Comparison of ENCODE assay signal across 12 cellular contexts in the genomic region with DNA sequence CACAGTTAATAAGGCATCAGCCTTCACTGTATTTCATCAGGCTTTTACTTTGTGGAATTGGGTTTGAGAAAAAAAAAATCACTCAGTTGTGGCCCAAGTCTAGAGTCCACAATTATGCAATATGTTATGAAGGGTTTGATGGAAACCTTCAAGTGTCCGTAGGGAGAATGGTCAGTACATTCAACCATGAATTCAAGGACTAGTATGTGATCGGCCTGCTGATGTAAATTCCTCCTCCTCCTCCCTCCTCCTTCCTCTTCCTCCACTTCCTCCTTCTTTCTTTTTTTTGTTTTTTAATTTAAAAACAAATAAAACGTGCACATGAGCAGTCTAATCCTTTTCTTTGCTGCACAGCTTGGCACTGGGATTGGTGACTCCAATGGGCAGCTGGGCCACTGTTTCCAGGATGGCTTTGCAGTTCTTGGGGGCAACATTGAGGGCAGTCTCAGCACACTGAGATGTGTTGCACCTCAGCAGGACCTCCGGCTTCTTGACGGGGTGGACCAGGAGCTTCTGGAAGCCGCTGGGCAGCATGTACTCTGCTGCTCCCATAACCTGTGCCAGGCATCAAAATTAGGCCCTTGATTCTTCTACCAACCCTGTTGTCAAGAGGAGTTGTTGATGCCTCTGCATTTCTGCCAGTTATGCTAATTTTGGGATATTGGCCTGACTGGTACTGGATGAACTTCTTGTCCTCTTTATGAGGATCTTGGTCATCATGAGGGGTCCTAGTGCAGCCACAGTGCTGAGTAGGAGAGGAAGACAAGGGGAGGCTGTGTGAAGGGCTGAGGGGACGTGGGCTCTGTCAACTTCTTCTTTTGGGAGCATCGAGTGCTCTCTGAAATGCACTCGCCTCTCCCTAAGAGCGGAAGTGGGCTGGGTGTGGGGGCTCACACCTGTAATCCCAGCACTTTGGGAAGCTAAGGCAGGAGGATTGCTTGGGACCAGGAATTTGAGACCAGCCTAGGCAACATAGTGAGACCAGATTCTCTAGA. TPM values are rescaled to one million over a fixed set of nuclear protein-coding genes. Genes with fewer than 3 reads are reported as not detected.
DNase-seq lines count a peak whose midpoint lies in the region; ATAC-seq and TF ChIP-seq lines count a peak whose summit lies in the region.
"Had no signal": no experiment of that assay in that cellular context is flagged by ENCODE, and none has a peak within 500 bp of the region (broad histone marks: within the 10 kb centered on the region; RNA-seq: fewer than 3 reads in every experiment).

No MANE protein-coding gene starts in this region.

- H3K4me2 ChIP-seq in BLaER1 (peak overlapping the region; percentile 92), SU-DHL-6 (ENCODE audit: low read depth, low read length, poor library complexity, severe bottlenecking) (peak overlapping the region; percentile 49)

- H3K27ac ChIP-seq in BLaER1 (peak overlapping the region; percentile 94), SU-DHL-6 (ENCODE audit: low read depth, low read length) (peak overlapping the region; percentile 72), heart left ventricle (peak overlapping the region in 10 of 12 donors; percentile 3 to 80 (median 50))
- H3K27ac ChIP-seq: foreskin keratinocyte had no signal

- no peaks in the 10 kb centered on the region for H3K79me2 ChIP-seq in SU-DHL-6 (ENCODE audit: insufficient read depth, low read length)

- TF ChIP-seq CTCF in SU-DHL-6 (IDR thresholded peaks at IDR 0.05; ENCODE audit: insufficient read depth, low read length, poor library complexity, severe bottlenecking) = no peak
- no peak for TF ChIP-seq CTCF in heart left ventricle (IDR thresholded peaks at IDR 0.05)

- no peaks in the 10 kb centered on the region for H3K9me2 ChIP-seq in SU-DHL-6 (replicated peaks; ENCODE audit: insufficient read depth, low read length)

- TF ChIP-seq POLR2A in heart left ventricle (IDR thresholded peaks at IDR 0.05) = no peak

- DNase-seq in heart left ventricle (no peak), NCI-H1092 (lab: John Stamatoyannopoulos, UW) (no peak), AG20443 (ENCODE audit: low spot score) (no peak), NK-92 (lab: John Stamatoyannopoulos, UW; ENCODE audit: unreplicated experiment) (no peak), NCI-H1417 (lab: John Stamatoyannopoulos, UW) (no peak)
- DNase-seq: foreskin keratinocyte, KG1, NCI-H524 treated with DMSO at 0.1 percent for 48 hours had no signal

- WGBS in heart left ventricle, 4 donors = 79 to 85% (median 82%) methylated on average over 10 of the region's 10 CpGs

- no peaks in the 10 kb centered on the region for H3K27me3 ChIP-seq in BLaER1
- H3K27me3 ChIP-seq in SU-DHL-6 (ENCODE audit: low read length) = no peaks in the 10 kb centered on the region
- H3K27me3 ChIP-seq in heart left ventricle = no peaks in the 10 kb centered on the region

- ATAC-seq in GM18502 (IDR thresholded peaks at IDR 0.05; ENCODE audit: poor library complexity, unreplicated experiment) (peak; percentile 13), heart left ventricle (peak in 3 of 4 donors; percentile 31 to 55 (median 45))
- ATAC-seq: foreskin keratinocyte had no signal

- intact Hi-C loops in heart left ventricle (cut with DNase I) = loop anchor here in 1 of 10 donors (10.0 kb wide), 1 partner anchor 57 kb away; no protein-coding TSS in a partner anchor

- H3K4me1 ChIP-seq in BLaER1 (peaks cover 68% of the 10 kb centered on the region), heart left ventricle (peaks cover 0 to 64% (median 11%) of the 10 kb centered on the region in 12 donors)
- H3K4me1 ChIP-seq: foreskin keratinocyte had no signal

- peaks cover 13% of the 10 kb centered on the region; the same call in 1 of the 2 replicates for H3F3A ChIP-seq in SU-DHL-6 (ENCODE audit: insufficient read depth)

- peak overlapping the region; percentile 29 for H2AFZ ChIP-seq in SU-DHL-6 (ENCODE audit: low read depth, low read length, severe bottlenecking)

- no peaks in the 10 kb centered on the region for H3K36me3 ChIP-seq in BLaER1
- H3K36me3 ChIP-seq in SU-DHL-6 (ENCODE audit: low read length) = no peaks in the 10 kb centered on the region
- H3K36me3 ChIP-seq in heart left ventricle = no peaks in the 10 kb centered on the region

- H4K20me1 ChIP-seq in BLaER1 (no peaks in the 10 kb centered on the region), SU-DHL-6 (ENCODE audit: low read depth, low read length) (no peaks in the 10 kb centered on the region)

- H3K9me3 ChIP-seq in BLaER1 = no peaks in the 10 kb centered on the region
- no peaks in the 10 kb centered on the region for H3K9me3 ChIP-seq in SU-DHL-6 (ENCODE audit: insufficient read depth, low read length)
- no peaks in the 10 kb centered on the region for H3K9me3 ChIP-seq in heart left ventricle

- H3K4me3 ChIP-seq in BLaER1 (no peak overlapping the region), SU-DHL-6 (ENCODE audit: insufficient read depth, low read length, poor library complexity, severe bottlenecking) (no peak overlapping the region), heart left ventricle (no peak overlapping the region)

- H3K9ac ChIP-seq in BLaER1 = peak overlapping the region; percentile 63
- peak overlapping the region; percentile 14; the same call in 1 of the 2 replicates for H3K9ac ChIP-seq in SU-DHL-6 (ENCODE audit: low read length)

RNA-seq across cellular contexts. Expression of gene IL2RA, which starts 9.3 kb away (rescaled TPM):
- 10 to 100 TPM in 1 of 9 donors, 1 to 10 TPM in 4, under 1 TPM in 3, not detected in 1; 0.32 to 11.1 (median 1.3) TPM for total RNA-seq in heart left ventricle
- under 1 TPM; 0.11 to 0.78 TPM for polyA plus RNA-seq in heart left ventricle
- total RNA-seq: chondrocyte, foreskin keratinocyte had no signal
- polyA plus RNA-seq: foreskin keratinocyte had no signal

RNA-seq across cellular contexts. Expression of gene RBM17, which starts 17.4 kb away (rescaled TPM):
- 10 to 100 TPM; 29.2 to 83.9 (median 60.2) TPM for total RNA-seq in heart left ventricle
- polyA plus RNA-seq in heart left ventricle = 10 to 100 TPM; 60.6 to 61.1 TPM
